30 cellular contexts compared by ENCODE assay signal in genomic region chr12:54074308-54074707, GRCh38. TPM values are rescaled to one million over a fixed set of nuclear protein-coding genes. Genes with fewer than 3 reads are reported as not detected.
"Had no signal": no experiment of that assay in that cellular context is flagged by ENCODE, and none has a peak within 500 bp of the region (broad histone marks: within the 10 kb centered on the region; RNA-seq: fewer than 3 reads in every experiment).

No MANE protein-coding gene starts in this region.

- H3K27me3 ChIP-seq: colonic mucosa, gastrocnemius medialis had no signal

- DNase-seq: colonic mucosa; cortex of kidney; effector CD8-positive, alpha-beta T cell; effector memory CD8-positive, alpha-beta T cell; endodermal cell; erythroblast; esophagus squamous epithelium; foreskin fibroblast; foreskin melanocyte; gastrocnemius medialis; glutamatergic neuron; head of caudate nucleus; heart right ventricle; hippocampal formation; left cardiac atrium; left lung; left ventricle myocardium superior; lower lobe of right lung; mesenchymal stem cell; mucosa of descending colon; naive B cell had no signal

- FAIRE-seq: endometrium, islet of Langerhans, keratinocyte had no signal

- H3K36me3 ChIP-seq: colonic mucosa, esophagus squamous epithelium, gastrocnemius medialis, heart right ventricle, left lung, lower lobe of right lung had no signal

- ATAC-seq: effector memory CD8-positive, alpha-beta T cell; esophagus mucosa; gastrocnemius medialis; heart right ventricle; left cardiac atrium; left lung; left ventricle myocardium superior; lower lobe of right lung; mucosa of descending colon had no signal

- H3K4me1 ChIP-seq: colonic mucosa, gastrocnemius medialis, heart right ventricle, left lung, lower lobe of right lung had no signal

- H3K27ac Mint-ChIP-seq: dendritic cell treated with granulocyte-macrophage colony-stimulating factor and Interleukin-4, amounts not matched to agents 40 ng/mL and 50 ng/mL, for 4 days; effector memory CD8-positive, alpha-beta T cell; endodermal cell; mesothelial cell of epicardium had no signal

- H3K27ac ChIP-seq: colonic mucosa, epithelial cell of prostate, esophagus squamous epithelium, gastrocnemius medialis, heart right ventricle, left lung, lower lobe of right lung had no signal

- H3K36me3 Mint-ChIP-seq: naive B cell had no signal

- H3K4me3 Mint-ChIP-seq: dendritic cell treated with granulocyte-macrophage colony-stimulating factor and Interleukin-4, amounts not matched to agents 40 ng/mL and 50 ng/mL, for 4 days; effector memory CD8-positive, alpha-beta T cell; endodermal cell; mesothelial cell of epicardium; naive B cell had no signal

- H3K4me3 ChIP-seq: colonic mucosa, esophagus squamous epithelium, gastrocnemius medialis, heart right ventricle, left lung, lower lobe of right lung, mucosa of descending colon had no signal

- H3K9me3 ChIP-seq: colonic mucosa, esophagus squamous epithelium, gastrocnemius medialis, heart right ventricle, left lung, lower lobe of right lung, mucosa of descending colon had no signal

- H3K9me3 Mint-ChIP-seq: dendritic cell treated with granulocyte-macrophage colony-stimulating factor and Interleukin-4, amounts not matched to agents 40 ng/mL and 50 ng/mL, for 4 days; effector memory CD8-positive, alpha-beta T cell; endodermal cell; mesothelial cell of epicardium; naive B cell had no signal

RNA-seq across cellular contexts. Expression of gene HOXC4, which starts 20.7 kb away (rescaled TPM):
- total RNA-seq: colonic mucosa, dermis microvascular lymphatic vessel endothelial cell, endodermal cell, left ventricle myocardium superior, lung microvascular endothelial cell had no signal

RNA-seq across cellular contexts. Expression of gene HOXC5, which starts 41.5 kb away (rescaled TPM):
- total RNA-seq: colonic mucosa, dermis microvascular lymphatic vessel endothelial cell, endodermal cell, heart right ventricle, left cardiac atrium, left ventricle myocardium superior, lower lobe of right lung, lung microvascular endothelial cell, mucosa of descending colon had no signal

RNA-seq across cellular contexts. Expression of gene HOXC6, which starts 46.1 kb away (rescaled TPM):
- total RNA-seq: dermis microvascular lymphatic vessel endothelial cell, endodermal cell, lung microvascular endothelial cell had no signal
